In the genomic region with DNA sequence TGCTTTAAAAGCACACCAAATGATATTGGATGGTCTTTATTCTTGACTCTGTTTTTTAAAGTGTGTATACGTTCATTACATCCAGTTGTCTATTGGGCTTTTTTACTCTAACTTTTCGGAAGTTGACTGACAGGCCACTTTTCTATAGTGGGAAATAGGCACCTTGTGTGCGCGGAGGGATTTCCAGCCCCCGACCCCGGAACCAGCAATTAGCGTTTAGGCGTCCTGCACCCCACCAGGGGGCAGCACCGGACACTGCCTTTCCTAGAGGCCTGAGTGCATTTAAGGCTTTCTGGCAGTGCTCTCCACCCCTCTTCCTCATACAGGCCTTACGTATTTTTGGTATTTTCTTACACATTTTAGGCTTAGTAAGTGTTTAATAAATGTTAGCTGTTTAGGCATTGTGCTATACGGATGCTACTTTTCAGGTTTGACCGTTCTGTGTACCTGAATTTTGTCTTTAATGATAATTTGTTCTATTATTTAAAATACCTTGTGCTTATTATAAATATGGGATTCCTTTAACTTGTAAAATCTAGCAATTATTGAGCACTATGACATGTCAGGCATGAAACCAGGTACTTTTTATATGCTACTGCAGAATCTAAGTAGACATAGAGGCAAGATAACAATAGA, we compare ENCODE assay signal across 1 cellular context.
TF ChIP-seq lines count a peak whose summit lies in the region.

No MANE protein-coding gene starts in this region.

TF ChIP-seq in neural cell, 6 proteins besides CTCF, POLR2A, EP300 and RAD21 (continued from another document):
- no peak for TF ChIP-seq REST (IDR thresholded peaks at IDR 0.05; ENCODE audit: borderline replicate concordance)
- no peak for TF ChIP-seq TAF1 (IDR thresholded peaks at IDR 0.05; ENCODE audit: low read depth)
- TF ChIP-seq SMC3 (conservative IDR thresholded peaks at IDR 0.05; ENCODE audit: poor library complexity) = peak; percentile 38
